18 cellular contexts compared by ENCODE assay signal in the genomic region with DNA sequence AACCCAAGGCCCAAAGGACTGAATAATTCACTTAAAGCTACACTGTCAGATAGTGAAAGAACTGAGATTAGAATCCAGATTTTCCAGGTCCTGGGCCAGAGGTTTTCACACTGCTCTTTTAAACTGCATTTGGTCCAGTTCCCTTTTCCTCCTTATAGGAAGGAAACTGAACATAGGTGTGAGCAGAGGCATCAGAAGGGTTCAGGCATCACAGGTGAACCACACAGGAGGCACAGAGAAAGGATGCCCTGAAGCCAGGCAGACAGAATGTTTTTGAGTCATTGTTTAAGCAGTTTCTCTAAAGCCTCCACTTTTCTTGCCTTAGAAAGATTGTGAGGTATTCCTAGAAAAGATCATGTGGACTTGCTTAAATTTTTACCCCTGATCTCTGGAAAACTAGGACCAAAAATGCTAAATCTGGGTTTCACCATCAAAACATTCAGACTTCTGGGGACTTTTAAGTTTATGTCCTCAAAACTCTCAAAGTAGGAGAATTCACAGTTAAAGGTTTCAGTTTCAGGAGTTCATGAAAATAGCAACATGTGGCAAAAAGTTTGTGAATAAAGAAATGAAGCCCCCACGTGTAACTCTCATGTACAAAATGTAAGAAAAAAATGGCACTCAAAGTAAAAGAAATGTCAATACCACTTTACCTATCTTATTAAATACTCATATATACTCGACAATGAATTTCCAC.
A peak's percentile ranks its signal among the peaks of the same experiment; 100 is the strongest.
DNase-seq lines count a peak whose midpoint lies in the region; ATAC-seq and TF ChIP-seq lines count a peak whose summit lies in the region.
"Had no signal": no experiment of that assay in that cellular context is flagged by ENCODE, and none has a peak within 500 bp of the region (broad histone marks: within the 10 kb centered on the region; RNA-seq: fewer than 3 reads in every experiment).

No MANE protein-coding gene starts in this region.

- DNase-seq in naive thymus-derived CD4-positive, alpha-beta T cell, result no peak
- no peak for DNase-seq in brain microvascular endothelial cell
- no peak for DNase-seq in RWPE1 (ENCODE audit: low spot score)
- DNase-seq in colonic mucosa, result no peak
- DNase-seq: activated gamma-delta T cell; hippocampal formation; KG1; NCI-H1417 treated with DMSO at 0.1 percent for 48 hours; NCI-H345; stimulated activated CD4-positive, alpha-beta T cell treated with anti-CD3 and anti-CD28 coated beads, Interleukin-15, amount 100 ng/mL, for 24 hours had no signal

- H3K27me3 ChIP-seq in naive thymus-derived CD4-positive, alpha-beta T cell (ENCODE audit: control insufficient read depth in 2 of 2, insufficient read depth in 2 of 2, low read length in 2 of 2), result no peaks in the 10 kb centered on the region
- no peaks in the 10 kb centered on the region for H3K27me3 ChIP-seq in brain microvascular endothelial cell (replicated peaks)
- no peaks in the 10 kb centered on the region for H3K27me3 ChIP-seq in colonic mucosa

- CTCF ChIA-PET in naive thymus-derived CD4-positive, alpha-beta T cell (lab: Charles Lee), result no interaction called here
- CTCF ChIA-PET in RWPE1 (lab: Yijun Ruan, JAX), result no interaction called here

- no peak overlapping the region for H3K27ac Mint-ChIP-seq in naive thymus-derived CD4-positive, alpha-beta T cell

- no peak overlapping the region for H3K4me3 Mint-ChIP-seq in naive thymus-derived CD4-positive, alpha-beta T cell

- H3K9ac ChIP-seq in colonic mucosa (ENCODE audit: low read depth in 2 of 2, low read length in 2 of 2), result no peak overlapping the region

- peak; percentile 56 for ATAC-seq in GM18517 (IDR thresholded peaks at IDR 0.05; ENCODE audit: unreplicated experiment)
- peak; percentile 66 for ATAC-seq in GM21367 (IDR thresholded peaks at IDR 0.05; ENCODE audit: unreplicated experiment)
- peak; percentile 78 for ATAC-seq in HG02798 (IDR thresholded peaks at IDR 0.05; ENCODE audit: poor library complexity, unreplicated experiment)
- ATAC-seq in HG03442 (IDR thresholded peaks at IDR 0.05; ENCODE audit: unreplicated experiment), result peak; percentile 55
- ATAC-seq in naive thymus-derived CD4-positive, alpha-beta T cell, result no peak
- ATAC-seq: left lobe of liver, SK-N-SH treated with all-trans-retinoic acid at 6 μM for 48 hours had no signal

- no peak overlapping the region for H3K27ac ChIP-seq in naive thymus-derived CD4-positive, alpha-beta T cell (ENCODE audit: low read depth, low read length)
- H3K27ac ChIP-seq in brain microvascular endothelial cell (no peak overlapping the region), RWPE1 (no peak overlapping the region), colonic mucosa (no peak overlapping the region)
- H3K27ac ChIP-seq: HL-60, VCaP had no signal

- intact Hi-C loops in naive thymus-derived CD4-positive, alpha-beta T cell (cut with micrococcal nuclease), result no loop called here
- intact Hi-C loops in colonic mucosa (cut with DNase I), result no loop called here

- no peak overlapping the region for H3K4me3 ChIP-seq in naive thymus-derived CD4-positive, alpha-beta T cell (ENCODE audit: low read length)
- H3K4me3 ChIP-seq in brain microvascular endothelial cell (ENCODE audit: low read depth, low read length) (no peak overlapping the region), colonic mucosa (no peak overlapping the region)

- H3K27me3 Mint-ChIP-seq in naive thymus-derived CD4-positive, alpha-beta T cell, result peaks cover 0 to 33% (median 20%) of the 10 kb centered on the region in 5 donors

- no peaks in the 10 kb centered on the region for H3K36me3 ChIP-seq in naive thymus-derived CD4-positive, alpha-beta T cell (ENCODE audit: control insufficient read depth in 2 of 3, insufficient read depth in 3 of 3, low read length in 3 of 3)
- no peaks in the 10 kb centered on the region for H3K36me3 ChIP-seq in brain microvascular endothelial cell (replicated peaks)
- H3K36me3 ChIP-seq in colonic mucosa, result no peaks in the 10 kb centered on the region

- TF ChIP-seq CTCF in brain microvascular endothelial cell (IDR thresholded peaks at IDR 0.05; ENCODE audit: low read depth, low read length, missing control alignments) (no peak), RWPE1 (conservative IDR thresholded peaks at IDR 0.05; ENCODE audit: low read depth) (no peak), colonic mucosa (IDR thresholded peaks at IDR 0.05) (no peak)

- H3K4me1 Mint-ChIP-seq in naive thymus-derived CD4-positive, alpha-beta T cell, result no peaks in the 10 kb centered on the region

- in situ Hi-C loops in brain microvascular endothelial cell (cut with HindIII; ENCODE audit: low pct_ligation_motif_present, low sequenced_read_pairs), result no loop called here

- H3K4me1 ChIP-seq in naive thymus-derived CD4-positive, alpha-beta T cell (ENCODE audit: control insufficient read depth in 2 of 2, insufficient read depth in 2 of 2, low read length in 2 of 2), result no peaks in the 10 kb centered on the region
- H3K4me1 ChIP-seq in colonic mucosa, result no peaks in the 10 kb centered on the region

- H3K9me3 ChIP-seq in naive thymus-derived CD4-positive, alpha-beta T cell (ENCODE audit: control insufficient read depth in 2 of 3, low read length in 3 of 3), result no peaks in the 10 kb centered on the region
- H3K9me3 ChIP-seq in colonic mucosa, result no peaks in the 10 kb centered on the region

- H3K9me3 Mint-ChIP-seq in naive thymus-derived CD4-positive, alpha-beta T cell, result peaks cover 0 to 6% (median 0%) of the 10 kb centered on the region in 11 donors

- no peaks in the 10 kb centered on the region for H3K36me3 Mint-ChIP-seq in naive thymus-derived CD4-positive, alpha-beta T cell

- POLR2A ChIA-PET in naive thymus-derived CD4-positive, alpha-beta T cell (lab: Charles Lee), result no interaction called here
- POLR2A ChIA-PET in RWPE1 (lab: Yijun Ruan, JAX; ENCODE audit: low non-redundant PET), result no interaction called here
